ENCODE assay signal across 23 cellular contexts in the genomic region with DNA sequence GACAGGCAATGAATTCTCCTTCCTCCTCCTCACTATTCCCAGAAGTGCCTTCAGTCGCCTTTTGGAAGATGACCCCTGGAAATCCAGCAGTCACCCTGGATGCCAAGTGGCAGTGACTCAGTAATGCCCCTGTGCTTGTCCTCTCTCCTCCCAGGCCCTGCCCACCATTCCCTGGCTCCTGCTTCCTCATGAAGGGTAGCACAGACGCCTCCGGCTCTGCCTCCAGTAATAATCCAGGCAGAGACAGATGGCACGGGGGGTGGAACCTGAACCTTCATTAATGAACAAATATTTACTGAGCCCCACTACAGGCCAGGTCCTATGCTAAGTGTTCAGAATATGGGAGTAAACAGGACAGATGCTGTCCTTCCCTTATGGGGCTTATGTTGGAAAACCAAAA. TPM values are rescaled to one million over a fixed set of nuclear protein-coding genes. Genes with fewer than 3 reads are reported as not detected.
DNase-seq lines count a peak whose midpoint lies in the region; TF ChIP-seq lines count a peak whose summit lies in the region.
"Had no signal": no experiment of that assay in that cellular context is flagged by ENCODE, and none has a peak within 500 bp of the region (broad histone marks: within the 10 kb centered on the region; RNA-seq: fewer than 3 reads in every experiment).

No MANE protein-coding gene starts in this region.

- intact Hi-C loops in Caco-2 (cut with micrococcal nuclease; ENCODE audit: unreplicated experiment), result no loop called here

- H3K9me3 ChIP-seq in Caco-2, result peaks cover 6% of the 10 kb centered on the region; the same call in 1 of the 2 replicates
- H3K9me3 ChIP-seq: breast epithelium, right atrium auricular region, thyroid gland had no signal

- H3K27me3 ChIP-seq in Caco-2 (replicated peaks; ENCODE audit: control insufficient read depth, insufficient read depth, low read length), result no peaks in the 10 kb centered on the region
- H3K27me3 ChIP-seq: breast epithelium, right atrium auricular region, thyroid gland had no signal

- no peaks in the 10 kb centered on the region for H3K36me3 ChIP-seq in Caco-2 (ENCODE audit: control insufficient read depth, insufficient read depth, low read length)
- H3K36me3 ChIP-seq: breast epithelium, right atrium auricular region, thyroid gland had no signal

- H3K4me3 Mint-ChIP-seq in osteocyte (ENCODE audit: unreplicated experiment) (no peak overlapping the region), Caco-2 (ENCODE audit: unreplicated experiment) (no peak overlapping the region)
- H3K4me3 Mint-ChIP-seq in activated naive CD8-positive, alpha-beta T cell treated with anti-CD3 and anti-CD28 coated beads for 36 hours, result no peak overlapping the region
- H3K4me3 Mint-ChIP-seq: activated T-helper 1 cell treated with anti-CD3 and anti-CD28 coated beads, Interleukin-12 subunit alpha, Interleukin-12 subunit beta, Interleukin-2, Interleukin-4 antibody, amounts not matched to agents 30 ng/mL and 10 ng/mL and 1 ng/mL, durations not matched to agents 14 hours and 24 hours and 36 hours; B cell; dendritic cell treated with granulocyte-macrophage colony-stimulating factor and Interleukin-4, amounts not matched to agents 40 ng/mL and 50 ng/mL, for 4 days; stimulated activated memory B cell treated with anti-CD40 and anti-IgM and Interleukin-4, amounts not matched to agents 10 μg/mL and 1 μg/mL and 100 μg/mL, for 72 hours had no signal

- DNase-seq in DMS53 treated with DMSO at 0.1 percent for 48 hours (lab: John Stamatoyannopoulos, UW; ENCODE audit: unreplicated experiment), result peak; percentile 62
- peak; percentile 63 for DNase-seq in NCI-H2029 (lab: John Stamatoyannopoulos, UW)
- DNase-seq in NCI-H774 (lab: John Stamatoyannopoulos, UW), result peak; percentile 66
- DNase-seq in osteocyte (ENCODE audit: extremely low spot score, unreplicated experiment), result no peak
- DNase-seq in activated naive CD8-positive, alpha-beta T cell treated with anti-CD3 and anti-CD28 coated beads for 36 hours, result no peak
- DNase-seq in NCI-H345 treated with DMSO at 0.1 percent for 48 hours (lab: John Stamatoyannopoulos, UW; ENCODE audit: unreplicated experiment), result no peak
- no peak for DNase-seq in Caco-2
- DNase-seq in NCI-H2227 treated with DMSO at 0.1 percent for 48 hours (lab: John Stamatoyannopoulos, UW), result no peak
- DNase-seq: DMS79; foreskin melanocyte; kidney glomerular epithelial cell; MM.1S; stimulated activated CD4-positive, alpha-beta T cell treated with anti-CD3 and anti-CD28 coated beads, Interleukin-15, amount 100 ng/mL, for 24 hours; T1000; thyroid gland had no signal

- H3K27ac Mint-ChIP-seq in osteocyte (ENCODE audit: unreplicated experiment) (peak overlapping the region; percentile 47), Caco-2 (ENCODE audit: unreplicated experiment) (no peak overlapping the region)
- H3K27ac Mint-ChIP-seq in activated naive CD8-positive, alpha-beta T cell treated with anti-CD3 and anti-CD28 coated beads for 36 hours, result no peak overlapping the region
- H3K27ac Mint-ChIP-seq: activated T-helper 1 cell treated with anti-CD3 and anti-CD28 coated beads, Interleukin-12 subunit alpha, Interleukin-12 subunit beta, Interleukin-2, Interleukin-4 antibody, amounts not matched to agents 30 ng/mL and 10 ng/mL and 1 ng/mL, durations not matched to agents 14 hours and 24 hours and 36 hours; B cell; dendritic cell treated with granulocyte-macrophage colony-stimulating factor and Interleukin-4, amounts not matched to agents 40 ng/mL and 50 ng/mL, for 4 days; stimulated activated memory B cell treated with anti-CD40 and anti-IgM and Interleukin-4, amounts not matched to agents 10 μg/mL and 1 μg/mL and 100 μg/mL, for 72 hours had no signal

- no peaks in the 10 kb centered on the region for H3K9me3 Mint-ChIP-seq in osteocyte (ENCODE audit: unreplicated experiment)
- H3K9me3 Mint-ChIP-seq in activated naive CD8-positive, alpha-beta T cell treated with anti-CD3 and anti-CD28 coated beads for 36 hours, result no peaks in the 10 kb centered on the region
- no peaks in the 10 kb centered on the region for H3K9me3 Mint-ChIP-seq in Caco-2 (ENCODE audit: unreplicated experiment)
- H3K9me3 Mint-ChIP-seq: activated T-helper 1 cell treated with anti-CD3 and anti-CD28 coated beads, Interleukin-12 subunit alpha, Interleukin-12 subunit beta, Interleukin-2, Interleukin-4 antibody, amounts not matched to agents 30 ng/mL and 10 ng/mL and 1 ng/mL, durations not matched to agents 14 hours and 24 hours and 36 hours; dendritic cell treated with granulocyte-macrophage colony-stimulating factor and Interleukin-4, amounts not matched to agents 40 ng/mL and 50 ng/mL, for 4 days; stimulated activated memory B cell treated with anti-CD40 and anti-IgM and Interleukin-4, amounts not matched to agents 10 μg/mL and 1 μg/mL and 100 μg/mL, for 72 hours had no signal

- no peak overlapping the region for H3K4me3 ChIP-seq in Caco-2 (ENCODE audit: low read depth, low read length)
- H3K4me3 ChIP-seq: breast epithelium, right atrium auricular region, thyroid gland had no signal

- BruUV-seq in Caco-2 (replicated peaks; lab: Mats Ljungman, UMichigan), result no TSS peak

- POLR2A ChIA-PET in Caco-2 (lab: Charles Lee), result no interaction called here

- peaks cover 12% of the 10 kb centered on the region for H3K4me1 ChIP-seq in Caco-2
- H3K4me1 ChIP-seq: breast epithelium, thyroid gland had no signal

- no peaks in the 10 kb centered on the region for H3K36me3 Mint-ChIP-seq in osteocyte (ENCODE audit: unreplicated experiment)
- no peaks in the 10 kb centered on the region for H3K36me3 Mint-ChIP-seq in activated naive CD8-positive, alpha-beta T cell treated with anti-CD3 and anti-CD28 coated beads for 36 hours
- no peaks in the 10 kb centered on the region for H3K36me3 Mint-ChIP-seq in Caco-2 (ENCODE audit: insufficient read depth, unreplicated experiment)
- H3K36me3 Mint-ChIP-seq: stimulated activated memory B cell treated with anti-CD40 and anti-IgM and Interleukin-4, amounts not matched to agents 10 μg/mL and 1 μg/mL and 100 μg/mL, for 72 hours had no signal

- CTCF ChIA-PET in Caco-2 (lab: Charles Lee), result interaction anchor here (0.7 kb wide), 1 partner anchor 10 kb away, joined by 3 read pairs; no protein-coding TSS in a partner anchor

- no peak for TF ChIP-seq CTCF in osteocyte (IDR thresholded peaks at IDR 0.05)
- TF ChIP-seq CTCF in Caco-2 (IDR thresholded peaks at IDR 0.05; ENCODE audit: insufficient read depth in 1 of 2, low read depth in 1 of 2, low read length in 1 of 2, severe bottlenecking in 1 of 2, unreplicated experiment in 1 of 2), result no peak

- H3K27me3 Mint-ChIP-seq in osteocyte (ENCODE audit: unreplicated experiment) (peaks cover 3% of the 10 kb centered on the region), Caco-2 (ENCODE audit: insufficient read depth, unreplicated experiment) (no peaks in the 10 kb centered on the region)
- peaks cover 35% of the 10 kb centered on the region for H3K27me3 Mint-ChIP-seq in activated naive CD8-positive, alpha-beta T cell treated with anti-CD3 and anti-CD28 coated beads for 36 hours

- H3K4me1 Mint-ChIP-seq in osteocyte (ENCODE audit: unreplicated experiment) (peaks cover 32% of the 10 kb centered on the region), Caco-2 (ENCODE audit: low read depth, unreplicated experiment) (peaks cover 6% of the 10 kb centered on the region)
- H3K4me1 Mint-ChIP-seq in activated naive CD8-positive, alpha-beta T cell treated with anti-CD3 and anti-CD28 coated beads for 36 hours, result no peaks in the 10 kb centered on the region
- H3K4me1 Mint-ChIP-seq: B cell; stimulated activated memory B cell treated with anti-CD40 and anti-IgM and Interleukin-4, amounts not matched to agents 10 μg/mL and 1 μg/mL and 100 μg/mL, for 72 hours had no signal

RNA-seq across cellular contexts. Expression of a gene that starts 23.2 kb away (rescaled TPM):
- total RNA-seq in osteocyte (0.13 TPM in 1 of 2 replicates, not detected in the other), Caco-2 (2022) (6.0 and 9.4 TPM in 2 replicates)
- not detected for total RNA-seq in activated naive CD8-positive, alpha-beta T cell treated with anti-CD3 and anti-CD28 coated beads for 36 hours
- total RNA-seq: activated CD8-positive, alpha-beta memory T cell treated with anti-CD3 and anti-CD28 coated beads for 36 hours; activated T-helper 1 cell treated with anti-CD3 and anti-CD28 coated beads, Interleukin-12 subunit alpha, Interleukin-12 subunit beta, Interleukin-2, Interleukin-4 antibody, amounts not matched to agents 30 ng/mL and 10 ng/mL and 1 ng/mL, durations not matched to agents 14 hours and 24 hours and 36 hours; B cell; NCI-H460 had no signal

Comparison
In these comparisons a context has a peak if more than half of its experiments do, and no peak if none do; other contexts are left out.
1. DNase-seq: peak in DMS53 treated with DMSO at 0.1 percent for 48 hours (single experiment), NCI-H2029 (single experiment) and NCI-H774 (single experiment); none in osteocyte (single experiment), activated naive CD8-positive, alpha-beta T cell treated with anti-CD3 and anti-CD28 coated beads for 36 hours (single experiment), NCI-H345 treated with DMSO at 0.1 percent for 48 hours (single experiment), Caco-2 (0 of 2) and NCI-H2227 treated with DMSO at 0.1 percent for 48 hours (single experiment).